7 cellular contexts compared by ENCODE assay signal in the genomic region with DNA sequence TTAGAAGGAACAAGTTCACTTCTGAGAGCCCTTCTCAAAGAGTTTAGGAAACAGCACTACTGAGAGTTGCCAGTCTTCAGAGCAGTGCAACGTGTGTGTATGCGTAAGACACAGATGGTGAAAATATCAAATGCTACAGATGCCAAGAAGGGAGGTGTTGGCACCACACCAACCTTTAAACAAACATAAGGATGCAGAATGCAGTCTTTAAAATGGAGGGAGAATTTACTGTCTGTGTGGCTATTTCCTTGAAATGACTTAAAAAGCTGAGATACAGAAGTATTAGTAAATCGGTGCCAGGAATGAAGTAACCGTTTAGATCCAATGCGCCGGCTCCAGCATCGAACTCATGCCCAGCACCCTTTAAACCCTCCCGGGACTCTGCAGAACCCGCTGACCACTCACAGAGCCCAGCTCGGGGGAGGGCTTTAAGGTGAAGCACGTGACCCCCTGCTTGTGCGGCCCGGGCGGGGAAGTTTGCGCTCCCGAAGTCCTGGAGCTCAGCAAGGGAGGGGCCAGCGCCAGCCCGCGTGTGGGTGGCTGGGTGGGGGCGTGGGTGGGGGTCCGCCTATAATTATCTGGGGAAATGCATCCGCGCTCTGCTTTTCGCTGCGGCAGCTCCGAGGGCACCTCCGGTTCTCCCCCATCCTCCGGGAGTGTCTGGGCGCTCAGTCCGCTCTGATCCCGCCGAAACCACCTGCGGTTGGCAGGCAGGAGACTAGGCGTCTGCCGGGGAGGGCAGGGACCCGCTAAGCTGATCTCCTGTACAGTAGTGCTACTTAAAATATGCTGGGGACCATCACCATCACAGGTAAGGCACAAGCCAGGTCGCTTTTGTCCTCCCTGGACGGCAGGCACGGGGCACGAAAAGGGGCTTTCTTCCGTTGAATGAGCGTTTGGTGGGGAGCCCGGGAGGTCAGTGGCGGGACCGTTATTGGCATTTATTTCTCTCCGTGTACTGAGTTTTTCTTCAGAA.
DNase-seq lines count a peak whose midpoint lies in the region; ATAC-seq and TF ChIP-seq lines count a peak whose summit lies in the region.

No MANE protein-coding gene starts in this region.

- H3K27ac Mint-ChIP-seq in activated naive CD8-positive, alpha-beta T cell treated with anti-CD3 and anti-CD28 coated beads, Interleukin-2, amount 50 U/mL, for 24 hours: no peak overlapping the region
- H3K27ac Mint-ChIP-seq in progenitor cell of endocrine pancreas: peak overlapping the region; percentile 86

- H3K9me3 ChIP-seq in heart left ventricle: no peaks in the 10 kb centered on the region

- H3K4me3 Mint-ChIP-seq in activated naive CD8-positive, alpha-beta T cell treated with anti-CD3 and anti-CD28 coated beads, Interleukin-2, amount 50 U/mL, for 24 hours: peak overlapping the region; percentile 52
- H3K4me3 Mint-ChIP-seq in progenitor cell of endocrine pancreas (ENCODE audit: low read depth): peak overlapping the region; percentile 68

- TF ChIP-seq CTCF in heart left ventricle (IDR thresholded peaks at IDR 0.05) (no peak), progenitor cell of endocrine pancreas (IDR thresholded peaks at IDR 0.05; ENCODE audit: unreplicated experiment) (no peak)

- H3K9me3 Mint-ChIP-seq in activated naive CD8-positive, alpha-beta T cell treated with anti-CD3 and anti-CD28 coated beads, Interleukin-2, amount 50 U/mL, for 24 hours: no peaks in the 10 kb centered on the region
- H3K9me3 Mint-ChIP-seq in progenitor cell of endocrine pancreas (ENCODE audit: low read depth): peaks cover 6% of the 10 kb centered on the region

- H3K4me1 ChIP-seq in heart left ventricle: peaks cover 0 to 30% (median 18%) of the 10 kb centered on the region in 12 donors

- peak; percentile 52 for DNase-seq in H4 (ENCODE audit: low spot score)
- peak; percentile 47 for DNase-seq in NCI-H524 treated with DMSO at 0.1 percent for 48 hours (lab: John Stamatoyannopoulos, UW)
- peak; percentile 14 for DNase-seq in activated naive CD8-positive, alpha-beta T cell treated with anti-CD3 and anti-CD28 coated beads, Interleukin-2, amount 50 U/mL, for 24 hours
- DNase-seq in heart left ventricle: peak; percentile 38 to 74 (median 71)
- no peak for DNase-seq in progenitor cell of endocrine pancreas (ENCODE audit: low spot score, unreplicated experiment)
- no peak for DNase-seq in NOMO-1 (lab: John Stamatoyannopoulos, UW; ENCODE audit: unreplicated experiment in 2 of 2)
- DNase-seq in GOT3 (lab: John Stamatoyannopoulos, UW): no peak

- H3K27me3 Mint-ChIP-seq in activated naive CD8-positive, alpha-beta T cell treated with anti-CD3 and anti-CD28 coated beads, Interleukin-2, amount 50 U/mL, for 24 hours: peaks cover 52% of the 10 kb centered on the region
- H3K27me3 Mint-ChIP-seq in progenitor cell of endocrine pancreas: peaks cover 61% of the 10 kb centered on the region

- WGBS in heart left ventricle, 4 donors: 3 to 5% (median 4%) methylated on average over 35 to 46 of the region's 46 CpGs

- peaks cover 22% of the 10 kb centered on the region for H3K4me1 Mint-ChIP-seq in activated naive CD8-positive, alpha-beta T cell treated with anti-CD3 and anti-CD28 coated beads, Interleukin-2, amount 50 U/mL, for 24 hours
- H3K4me1 Mint-ChIP-seq in progenitor cell of endocrine pancreas (ENCODE audit: low read depth): peaks cover 9% of the 10 kb centered on the region

- no peaks in the 10 kb centered on the region for H3K36me3 ChIP-seq in heart left ventricle

- peak overlapping the region in 9 of 12 donors; percentile 34 to 83 (median 63) for H3K27ac ChIP-seq in heart left ventricle

- ATAC-seq in activated naive CD8-positive, alpha-beta T cell treated with anti-CD3 and anti-CD28 coated beads, Interleukin-2, amount 50 U/mL, for 24 hours: peak; percentile 40
- peak; percentile 25 to 86 (median 76) for ATAC-seq in heart left ventricle

- TF ChIP-seq POLR2A in heart left ventricle (IDR thresholded peaks at IDR 0.05): no peak

- H3K27me3 ChIP-seq in heart left ventricle: peaks cover 0 to 13% (median 0%) of the 10 kb centered on the region in 9 donors

- no peaks in the 10 kb centered on the region for H3K36me3 Mint-ChIP-seq in activated naive CD8-positive, alpha-beta T cell treated with anti-CD3 and anti-CD28 coated beads, Interleukin-2, amount 50 U/mL, for 24 hours (ENCODE audit: low read depth)
- peaks cover 3% of the 10 kb centered on the region for H3K36me3 Mint-ChIP-seq in progenitor cell of endocrine pancreas (ENCODE audit: insufficient read depth)

- H3K4me3 ChIP-seq in heart left ventricle: peak overlapping the region; percentile 24 to 66 (median 59)

- intact Hi-C loops in heart left ventricle (cut with DNase I): loop anchor here in 8 of 10 donors (1.0 to 5.0 kb wide), 7 partner anchors 85 to 435 kb away; no protein-coding TSS in a partner anchor

Comparison
In these comparisons a context has a peak if more than half of its experiments do, and no peak if none do; other contexts are left out.
1. DNase-seq: peak in H4 (single experiment), NCI-H524 treated with DMSO at 0.1 percent for 48 hours (single experiment), activated naive CD8-positive, alpha-beta T cell treated with anti-CD3 and anti-CD28 coated beads, Interleukin-2, amount 50 U/mL, for 24 hours (single experiment) and heart left ventricle (5 of 5); none in progenitor cell of endocrine pancreas (single experiment), NOMO-1 (0 of 2) and GOT3 (single experiment).